6 cellular contexts compared by ENCODE assay signal in the genomic region with DNA sequence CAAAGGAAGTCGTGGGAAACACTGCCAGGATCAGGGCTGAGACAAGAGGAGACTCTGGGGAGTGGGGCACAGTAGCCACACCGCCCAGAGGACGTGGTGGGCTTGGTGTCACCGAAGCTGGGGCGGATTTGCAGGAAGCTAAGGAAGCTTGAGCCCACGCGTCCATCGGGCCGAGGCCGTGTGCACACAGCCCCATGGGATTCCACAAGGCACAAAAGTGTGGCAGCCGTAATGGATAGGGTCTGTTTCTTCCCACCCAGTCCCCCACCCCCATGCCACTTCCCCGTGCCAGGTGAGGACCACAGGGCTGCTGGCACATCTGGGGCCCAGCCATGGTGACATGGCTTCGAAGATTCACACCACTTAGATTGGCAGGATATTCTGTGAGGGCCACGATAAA.
"Had no signal": no experiment of that assay in that cellular context is flagged by ENCODE, and none has a peak within 500 bp of the region (broad histone marks: within the 10 kb centered on the region; RNA-seq: fewer than 3 reads in every experiment).

No MANE protein-coding gene starts in this region.

- DNase-seq: GM23248, GOT3, H9, HCEC 1CT, IMR-90 had no signal

- H3K9me3 Mint-ChIP-seq: H9 had no signal

- H3K9ac ChIP-seq: GM23248 had no signal

- H3K27ac ChIP-seq: GM23248 had no signal

- H2AFZ ChIP-seq: GM23248 had no signal

- H3K4me3 Mint-ChIP-seq: H9 had no signal

- H3K4me3 ChIP-seq: GM23248, K562 had no signal

- H3K27ac Mint-ChIP-seq: H9 had no signal
